ENCODE assay signal across 2 cellular contexts in the genomic region with DNA sequence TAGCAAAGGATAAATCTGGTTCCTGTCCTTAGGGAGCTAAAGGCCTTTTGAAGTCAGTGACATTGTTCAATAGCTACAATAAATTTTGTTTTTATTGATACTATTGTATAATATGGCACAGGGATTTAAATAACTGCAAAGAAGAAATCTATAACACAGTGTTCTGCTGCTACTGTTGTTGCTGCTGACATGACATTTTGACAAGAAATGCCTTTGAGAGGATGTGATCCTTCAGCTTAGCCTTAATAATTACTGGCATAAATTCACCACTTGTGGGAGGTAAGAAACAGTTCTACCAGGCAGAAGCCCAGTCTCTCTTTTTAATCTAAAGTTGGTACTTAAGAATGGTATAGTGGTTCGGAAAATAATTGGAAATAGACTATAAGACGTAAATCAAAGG.
TF ChIP-seq lines count a peak whose summit lies in the region.

No MANE protein-coding gene starts in this region.

TF ChIP-seq in IMR-90, 13 proteins besides CTCF, POLR2A, EP300 and RAD21:
- TF ChIP-seq MAZ (IDR thresholded peaks at IDR 0.05; ENCODE audit: borderline replicate concordance, low read depth, low read length) (no peak), MAFK (IDR thresholded peaks at IDR 0.05; ENCODE audit: low read depth, low read length) (0 out of 2 replicates have a peak, but pooled peaks have one; percentile 15), RFX5 (IDR thresholded peaks at IDR 0.05; ENCODE audit: low read depth, low read length) (no peak)

TF ChIP-seq in neural cell, 6 proteins besides CTCF, POLR2A, EP300 and RAD21:
- TF ChIP-seq POLR2AphosphoS5 (IDR thresholded peaks at IDR 0.05) = peak; percentile 47
- no peak for TF ChIP-seq EZH2 (IDR thresholded peaks at IDR 0.05; ENCODE audit: borderline replicate concordance, insufficient read depth, low read length, poor library complexity, severe bottlenecking)
